ENCODE assay signal across 10 cellular contexts in genomic region chrX:1393871-1394615, GRCh38. TPM values are rescaled to one million over a fixed set of nuclear protein-coding genes. Genes with fewer than 3 reads are reported as not detected.
DNase-seq lines count a peak whose midpoint lies in the region; ATAC-seq, FAIRE-seq and TF ChIP-seq lines count a peak whose summit lies in the region.
"Had no signal": no experiment of that assay in that cellular context is flagged by ENCODE, and none has a peak within 500 bp of the region (broad histone marks: within the 10 kb centered on the region; RNA-seq: fewer than 3 reads in every experiment).

No MANE protein-coding gene starts in this region.

- no peak for DNase-seq in HFF-Myc (ENCODE audit: extremely low read depth, low read depth)
- DNase-seq in adrenal gland: peak in 5 of 7 donors; percentile 3 to 46 (median 12)
- DNase-seq in urothelium cell line (ENCODE audit: low spot score): no peak
- no peak for DNase-seq in NCI-H82 (lab: John Stamatoyannopoulos, UW)
- no peak for DNase-seq in H4 (ENCODE audit: low spot score)

- ATAC-seq in GM19328 (IDR thresholded peaks at IDR 0.05; ENCODE audit: unreplicated experiment): no peak

- H3K4me1 ChIP-seq in adrenal gland (replicated peaks in 1 of 2) (peaks cover 14 to 16% of the 10 kb centered on the region in 2 donors), mesodermal cell (ENCODE audit: control insufficient read depth, insufficient read depth, low read length, poor library complexity, severe bottlenecking) (peaks cover 32% of the 10 kb centered on the region)

- TF ChIP-seq POLR2A in adrenal gland (IDR thresholded peaks at IDR 0.05): no peak

- peak overlapping the region; percentile 99 for H3K27ac ChIP-seq in 22Rv1
- no peak overlapping the region for H3K27ac ChIP-seq in adrenal gland
- H3K27ac ChIP-seq in mesodermal cell (ENCODE audit: low read depth, low read length, severe bottlenecking): no peak overlapping the region

- TF ChIP-seq CTCF in 22Rv1 (IDR thresholded peaks at IDR 0.05) (no peak), HFF-Myc (IDR thresholded peaks at IDR 0.05; ENCODE audit: low read depth, low read length, missing control alignments) (no peak), adrenal gland (IDR thresholded peaks at IDR 0.05) (no peak)

- intact Hi-C loops in adrenal gland (cut with DNase I): loop anchor here (10.0 kb wide), 2 partner anchors 51 to 69 kb away; no protein-coding TSS in a partner anchor

- H3K36me3 ChIP-seq in adrenal gland (replicated peaks in 1 of 2) (peaks cover 0 to 19% of the 10 kb centered on the region in 2 donors), mesodermal cell (ENCODE audit: control insufficient read depth, insufficient read depth, low read length) (peaks cover 60% of the 10 kb centered on the region)

- H3K9me3 ChIP-seq in adrenal gland (replicated peaks in 1 of 3) (no peaks in the 10 kb centered on the region), mesodermal cell (ENCODE audit: control insufficient read depth, low read length) (no peaks in the 10 kb centered on the region)

- no peaks in the 10 kb centered on the region for H3K27me3 ChIP-seq in adrenal gland

- H3K4me3 ChIP-seq in HFF-Myc (replicated peaks; ENCODE audit: low read depth, low read length): peak overlapping the region; percentile 98
- H3K4me3 ChIP-seq in adrenal gland: no peak overlapping the region
- peak overlapping the region; percentile 59 for H3K4me3 ChIP-seq in mesodermal cell (ENCODE audit: extremely low read depth, insufficient read depth, low read length, poor library complexity, severe bottlenecking)

- FAIRE-seq in urothelium cell line (lab: Jason Lieb, UNC): no peak
- FAIRE-seq: colon had no signal

- WGBS in adrenal gland, 4 donors: 61 to 78% (median 71%) methylated on average over 16 of the region's 16 CpGs
- 71 to 73% methylated on average over 16 of the region's 16 CpGs for whole genome bisulfite sequencing in mesodermal cell (ENCODE audit: insufficient coverage in 2 of 2), 2 experiments

RNA-seq across cellular contexts. Expression of gene SLC25A6, which starts 2.1 kb away (rescaled TPM):
- 100 to 1,000 TPM; 217 to 509 (median 412) TPM for total RNA-seq in adrenal gland
- polyA plus RNA-seq in adrenal gland: 100 to 1,000 TPM; 191 to 462 (median 276) TPM
- polyA plus RNA-seq in mesodermal cell (2013, experiment 1 of 2): 448 TPM
- polyA plus RNA-seq in mesodermal cell (2013, experiment 2 of 2): 385 TPM
- total RNA-seq in H4 (2014; rRNA removed; shearing (Covaris generic)): 245 and 252 TPM in 2 replicates

RNA-seq across cellular contexts. Expression of gene IL3RA, which starts 57.5 kb away (rescaled TPM):
- total RNA-seq in adrenal gland: 1 to 10 TPM; 1.4 to 5.0 (median 2.6) TPM
- polyA plus RNA-seq in adrenal gland: 1 to 10 TPM; 3.6 to 7.4 (median 5.6) TPM
- 3.2 TPM for polyA plus RNA-seq in mesodermal cell (2013, experiment 1 of 2)
- 1.7 TPM for polyA plus RNA-seq in mesodermal cell (2013, experiment 2 of 2)
- 0.72 and 1.1 TPM in 2 replicates for total RNA-seq in H4 (2014; rRNA removed; shearing (Covaris generic))
- total RNA-seq: Daoy had no signal

RNA-seq across cellular contexts. Expression of gene ASMTL, which starts 58.7 kb away (rescaled TPM):
- total RNA-seq in adrenal gland: 10 to 100 TPM; 24.5 to 35.5 (median 31.1) TPM
- polyA plus RNA-seq in adrenal gland: 10 to 100 TPM; 15.9 to 31.3 (median 29.1) TPM
- 58.7 TPM for polyA plus RNA-seq in mesodermal cell (2013, experiment 1 of 2)
- 48.4 TPM for polyA plus RNA-seq in mesodermal cell (2013, experiment 2 of 2)
- 0.72 and 5.0 TPM in 2 replicates for total RNA-seq in H4 (2014; rRNA removed; shearing (Covaris generic))

Comparison
In these comparisons a context has a peak if more than half of its experiments do, and no peak if none do; other contexts are left out.
1. DNase-seq: peak in adrenal gland (5 of 7); none in HFF-Myc (single experiment), urothelium cell line (single experiment), NCI-H82 (single experiment) and H4 (single experiment).
2. H3K4me3 ChIP-seq: peak in HFF-Myc (single experiment) and mesodermal cell (single experiment); none in adrenal gland (0 of 4).